26 cellular contexts compared by ENCODE assay signal in the genomic region with DNA sequence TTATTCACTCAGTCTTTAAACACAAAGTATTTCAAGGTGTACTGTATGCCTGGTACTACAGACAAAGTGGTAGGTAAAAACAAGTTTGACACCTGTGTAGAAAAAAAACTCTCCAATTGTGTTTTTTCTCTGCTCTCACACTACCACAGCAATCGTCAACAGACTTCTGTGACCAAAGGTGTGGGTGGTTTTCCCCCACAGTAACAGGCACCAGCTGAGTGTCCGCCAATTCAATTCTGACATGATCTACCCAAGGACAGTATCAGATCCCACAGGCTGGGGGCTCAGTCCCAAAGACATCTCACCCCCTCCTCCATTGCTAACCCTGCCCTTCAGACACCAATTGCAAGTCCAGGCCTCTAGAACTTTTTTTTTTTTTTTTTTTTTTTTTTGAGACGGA.
"Had no signal": no experiment of that assay in that cellular context is flagged by ENCODE, and none has a peak within 500 bp of the region (broad histone marks: within the 10 kb centered on the region; RNA-seq: fewer than 3 reads in every experiment).

No MANE protein-coding gene starts in this region.

- H3K36me3 ChIP-seq: brain microvascular endothelial cell, cardiac muscle cell had no signal

- DNase-seq: activated CD4-positive, alpha-beta T cell treated with anti-CD3 and anti-CD28 coated beads for 4 hours; activated effector memory CD4-positive, alpha-beta T cell treated with Interleukin-2 at 50 U/mL for 16 hours; activated naive CD4-positive, alpha-beta T cell; activated T-cell treated with anti-CD3 and anti-CD28 coated beads for 4 hours; brain microvascular endothelial cell; NCI-H1092; NCI-H1417; NCI-H2029; NCI-H2107; NCI-H2171 treated with DMSO at 0.1 percent for 48 hours; NCI-H345; NCI-H510A; NCI-H526 treated with DMSO at 0.1 percent for 48 hours; NCI-H82; NK-92 treated with Interleukin-12 subunit alpha and Interleukin-12 subunit beta, amount 100 ng/mL, for 24 hours; OCI-M1; RPMI8226; T-helper 2 cell; T1000 had no signal

- H3K27me3 ChIP-seq: brain microvascular endothelial cell, cardiac muscle cell had no signal

- ATAC-seq: Panc1, Right ventricle myocardium inferior, T-cell had no signal

- H3K9me3 Mint-ChIP-seq: activated naive CD4-positive, alpha-beta T cell treated with anti-CD3 and anti-CD28 coated beads, Interleukin-2, amount 50 U/mL, for 24 hours had no signal

- H3K27ac ChIP-seq: brain microvascular endothelial cell, cardiac muscle cell, KMS-11, SK-N-MC had no signal

- H3K4me3 ChIP-seq: cardiac muscle cell, SK-N-MC had no signal

- H3K27ac Mint-ChIP-seq: activated naive CD4-positive, alpha-beta T cell treated with anti-CD3 and anti-CD28 coated beads, Interleukin-2, amount 50 U/mL, for 24 hours had no signal

- H3K27me3 Mint-ChIP-seq: activated naive CD4-positive, alpha-beta T cell treated with anti-CD3 and anti-CD28 coated beads, Interleukin-2, amount 50 U/mL, for 24 hours; T-cell had no signal

- H3K4me3 Mint-ChIP-seq: activated naive CD4-positive, alpha-beta T cell treated with anti-CD3 and anti-CD28 coated beads, Interleukin-2, amount 50 U/mL, for 24 hours; T-cell had no signal
